ENCODE assay signal across 34 cellular contexts in genomic region chr19:40507892-40508291, GRCh38.
"Had no signal": no experiment of that assay in that cellular context is flagged by ENCODE, and none has a peak within 500 bp of the region (broad histone marks: within the 10 kb centered on the region; RNA-seq: fewer than 3 reads in every experiment).

No MANE protein-coding gene starts in this region.

- DNase-seq: activated CD4-positive, alpha-beta T cell treated with anti-CD3 and anti-CD28 coated beads for 1 hour; activated CD4-positive, alpha-beta T cell treated with anti-CD3 and anti-CD28 coated beads, Interleukin-2, amount 10 ng/mL, durations not matched to agents 24 days and 14 days; activated CD4-positive, alpha-beta T cell treated with anti-CD3 and anti-CD28 coated beads, Interleukin-2, amount 50 U/mL, for 4 hours; activated CD4-positive, CD25-positive, alpha-beta regulatory T cell; activated CD8-positive, alpha-beta T cell treated with anti-CD3 and anti-CD28 coated beads for 36 hours; activated gamma-delta T cell; activated naive CD4-positive, alpha-beta T cell treated with anti-CD3 and anti-CD28 coated beads for 36 hours; activated T-cell treated with anti-CD3 and anti-CD28 coated beads, Interleukin-2, amount 50 U/mL, for 1 hour; activated T-cell treated with anti-CD3 and anti-CD28 coated beads, Interleukin-2, amount 50 U/mL, for 72 hours; adrenal gland; body of pancreas; MM.1S; MV-4-11; NCI-H1092; NCI-H1417; NCI-H146; NCI-H187; NCI-H2029 treated with DMSO at 0.1 percent for 48 hours; NCI-H2107; NCI-H2171; NCI-H510A; NCI-H526; NCI-H748 treated with DMSO at 0.1 percent for 48 hours; NK-92 treated with Interleukin-12 subunit alpha and Interleukin-12 subunit beta, amount 100 ng/mL, for 24 hours; Right ventricle myocardium superior; SW 1271; T-helper 1 cell; T-helper 2 cell; T-helper 9 cell had no signal

- H3K9me3 ChIP-seq: adrenal gland, body of pancreas, breast epithelium had no signal

- H3K4me3 ChIP-seq: adrenal gland, body of pancreas, breast epithelium had no signal

- H3K36me3 ChIP-seq: adrenal gland, breast epithelium had no signal

- H3K4me3 Mint-ChIP-seq: activated CD4-positive, alpha-beta T cell treated with anti-CD3 and anti-CD28 coated beads, Interleukin-2, amount 10 ng/mL, durations not matched to agents 24 days and 14 days; activated CD8-positive, alpha-beta T cell treated with anti-CD3 and anti-CD28 coated beads for 36 hours; activated naive CD4-positive, alpha-beta T cell treated with anti-CD3 and anti-CD28 coated beads for 36 hours; activated T-cell treated with anti-CD3 and anti-CD28 coated beads, Interleukin-2, amount 50 U/mL, for 72 hours had no signal

- H3K4me1 ChIP-seq: breast epithelium had no signal

- H3K27ac Mint-ChIP-seq: activated CD4-positive, alpha-beta T cell treated with anti-CD3 and anti-CD28 coated beads, Interleukin-2, amount 10 ng/mL, durations not matched to agents 24 days and 14 days; activated CD8-positive, alpha-beta T cell treated with anti-CD3 and anti-CD28 coated beads for 36 hours; activated naive CD4-positive, alpha-beta T cell treated with anti-CD3 and anti-CD28 coated beads for 36 hours; activated naive CD4-positive, alpha-beta T cell treated with anti-CD3 and anti-CD28 coated beads, Interleukin-2, amount 50 U/mL, for 72 hours; activated T-cell treated with anti-CD3 and anti-CD28 coated beads, Interleukin-2, amount 50 U/mL, for 72 hours; activated T-helper 2 cell treated with anti-CD3 and anti-CD28 coated beads, Interferon-gamma antibody, Interleukin-2, Interleukin-4, amounts not matched to agents 10 μg/mL and 5 μg/mL and 100 μg/mL, durations not matched to agents 14 hours and 24 hours and 36 hours had no signal

- H3K27ac ChIP-seq: adrenal gland, body of pancreas, breast epithelium, VCaP had no signal

- ATAC-seq: activated CD8-positive, alpha-beta T cell treated with anti-CD3 and anti-CD28 coated beads for 36 hours; activated naive CD4-positive, alpha-beta T cell treated with anti-CD3 and anti-CD28 coated beads, Interleukin-2, amount 50 U/mL, for 72 hours; activated T-cell treated with anti-CD3 and anti-CD28 coated beads, Interleukin-2, amount 50 U/mL, for 72 hours; body of pancreas had no signal

- H3K9me3 Mint-ChIP-seq: activated CD4-positive, alpha-beta T cell treated with anti-CD3 and anti-CD28 coated beads, Interleukin-2, amount 10 ng/mL, durations not matched to agents 24 days and 14 days; activated CD8-positive, alpha-beta T cell treated with anti-CD3 and anti-CD28 coated beads for 36 hours; activated naive CD4-positive, alpha-beta T cell treated with anti-CD3 and anti-CD28 coated beads for 36 hours; activated naive CD4-positive, alpha-beta T cell treated with anti-CD3 and anti-CD28 coated beads, Interleukin-2, amount 50 U/mL, for 72 hours; activated T-cell treated with anti-CD3 and anti-CD28 coated beads, Interleukin-2, amount 50 U/mL, for 72 hours; activated T-helper 2 cell treated with anti-CD3 and anti-CD28 coated beads, Interferon-gamma antibody, Interleukin-2, Interleukin-4, amounts not matched to agents 10 μg/mL and 5 μg/mL and 100 μg/mL, durations not matched to agents 14 hours and 24 hours and 36 hours had no signal

- FAIRE-seq: astrocyte had no signal
